19 cellular contexts compared by ENCODE assay signal in the genomic region with DNA sequence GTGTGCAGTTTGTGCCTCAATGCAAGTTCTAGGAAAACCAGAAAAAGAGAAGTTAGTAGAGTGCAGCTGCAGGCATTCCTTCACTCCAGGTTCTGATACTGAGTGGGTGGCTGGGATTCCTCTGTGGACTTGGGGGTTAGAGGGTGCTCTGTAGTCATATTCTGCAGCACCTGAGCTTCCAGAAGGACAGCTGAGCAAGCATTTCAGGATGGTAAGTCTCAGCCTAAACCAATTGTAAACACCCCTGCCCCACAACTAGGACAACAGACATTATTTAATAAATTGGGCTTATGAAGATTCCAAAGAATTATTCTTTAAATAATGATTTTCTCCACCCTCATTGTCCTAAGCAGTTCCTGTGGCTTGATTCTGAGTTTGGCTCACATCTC. TPM values are rescaled to one million over a fixed set of nuclear protein-coding genes. Genes with fewer than 3 reads are reported as not detected.
DNase-seq lines count a peak whose midpoint lies in the region; ATAC-seq and TF ChIP-seq lines count a peak whose summit lies in the region.
"Had no signal": no experiment of that assay in that cellular context is flagged by ENCODE, and none has a peak within 500 bp of the region (broad histone marks: within the 10 kb centered on the region; RNA-seq: fewer than 3 reads in every experiment).

No MANE protein-coding gene starts in this region.

- DNase-seq in left ventricle myocardium superior (no peak), Right ventricle myocardium superior (no peak), choroid plexus epithelial cell (ENCODE audit: low read depth) (peak; percentile 23), DMS 273 (lab: John Stamatoyannopoulos, UW; ENCODE audit: unreplicated experiment) (no peak), AML-193 (lab: John Stamatoyannopoulos, UW) (no peak), sciatic nerve (ENCODE audit: low spot score) (no peak)
- DNase-seq: DMS 273 treated with DMSO at 0.1 percent for 48 hours, DMS79 treated with DMSO at 0.1 percent for 48 hours, H7, MM.1S, NCI-H1048, NCI-H1417 treated with DMSO at 0.1 percent for 48 hours, NCI-H187, NCI-H446 treated with DMSO at 0.1 percent for 48 hours, NCI-H526 treated with DMSO at 0.1 percent for 48 hours, PC-3, SIG-M5, SK-N-SH had no signal

- no peak overlapping the region for H2AFZ ChIP-seq in parathyroid adenoma

- no peak overlapping the region for H3K9ac ChIP-seq in parathyroid adenoma
- H3K9ac ChIP-seq: SK-N-SH had no signal

- no peaks in the 10 kb centered on the region for H3K27me3 ChIP-seq in parathyroid adenoma (ENCODE audit: control insufficient read depth, insufficient read depth, low read length)

- H3K4me1 ChIP-seq in parathyroid adenoma: peaks cover 41% of the 10 kb centered on the region

- H3K9me3 ChIP-seq in parathyroid adenoma (ENCODE audit: control insufficient read depth, low read length): no peaks in the 10 kb centered on the region
- H3K9me3 ChIP-seq: SK-N-SH had no signal

- H3K4me3 ChIP-seq in choroid plexus epithelial cell (ENCODE audit: low read depth, low read length) (no peak overlapping the region), parathyroid adenoma (ENCODE audit: low read depth, low read length) (no peak overlapping the region)

- TF ChIP-seq CTCF in choroid plexus epithelial cell (conservative IDR thresholded peaks at IDR 0.05; ENCODE audit: low read depth, low read length): no peak
- TF ChIP-seq CTCF in parathyroid adenoma (IDR thresholded peaks at IDR 0.05): no peak

- peak overlapping the region; percentile 32 for H3K4me2 ChIP-seq in parathyroid adenoma (ENCODE audit: low read length)
- H3K4me2 ChIP-seq: SK-N-SH had no signal

- H3K27ac ChIP-seq in parathyroid adenoma: peak overlapping the region; percentile 87

- intact Hi-C loops in left ventricle myocardium superior (cut with micrococcal nuclease) (no loop called here), Right ventricle myocardium superior (cut with DNase I) (no loop called here), sciatic nerve (cut with DNase I) (no loop called here)

- peaks cover 33% of the 10 kb centered on the region for H3K79me2 ChIP-seq in parathyroid adenoma

- H3K36me3 ChIP-seq in parathyroid adenoma (ENCODE audit: control insufficient read depth, insufficient read depth, low read length): no peaks in the 10 kb centered on the region

- ATAC-seq in left ventricle myocardium superior (peak; percentile 13), Right ventricle myocardium superior (ENCODE audit: poor library complexity) (no peak), sciatic nerve (no peak)
- ATAC-seq: PC-3 had no signal

RNA-seq across cellular contexts. Expression of a gene that starts 9.1 kb away (rescaled TPM):
- total RNA-seq in left ventricle myocardium superior: 26.1 TPM
- total RNA-seq in Right ventricle myocardium superior: 24.1 TPM
- total RNA-seq in sciatic nerve: 60.9 TPM
- total RNA-seq: PC-3 had no signal

RNA-seq across cellular contexts. Expression of a gene that starts 17.2 kb away (rescaled TPM):
- total RNA-seq in left ventricle myocardium superior (26.1 TPM), Right ventricle myocardium superior (26.8 TPM), sciatic nerve (45.3 TPM)
